In genomic region chr5:148910686-148911361, GRCh38 we compare ENCODE assay signal across 9 cellular contexts.
DNase-seq lines count a peak whose midpoint lies in the region; ATAC-seq, FAIRE-seq and TF ChIP-seq lines count a peak whose summit lies in the region.
"Had no signal": no experiment of that assay in that cellular context is flagged by ENCODE, and none has a peak within 500 bp of the region (broad histone marks: within the 10 kb centered on the region; RNA-seq: fewer than 3 reads in every experiment).

No MANE protein-coding gene starts in this region.

- H3K27me3 ChIP-seq in AG04450 (ENCODE audit: control insufficient read depth, insufficient read depth, low read length): no peaks in the 10 kb centered on the region

- no peaks in the 10 kb centered on the region for H3K9me3 Mint-ChIP-seq in stimulated activated memory B cell treated with anti-CD40 and anti-IgM and Interleukin-4, amounts not matched to agents 10 μg/mL and 1 μg/mL and 100 μg/mL, for 72 hours

- POLR2A ChIA-PET in AG04450 (lab: Yijun Ruan, JAX): interaction anchor here (0.5 kb wide), 1 partner anchor 82 kb away, joined by 4 read pairs; no protein-coding TSS in a partner anchor

- H3K27me3 Mint-ChIP-seq in stimulated activated memory B cell treated with anti-CD40 and anti-IgM and Interleukin-4, amounts not matched to agents 10 μg/mL and 1 μg/mL and 100 μg/mL, for 72 hours: no peaks in the 10 kb centered on the region

- DNase-seq in AG04450 (ENCODE audit: low read depth, low spot score): no peak
- peak; percentile 54 for DNase-seq in astrocyte of the spinal cord (ENCODE audit: low read depth, low spot score)
- DNase-seq in kidney: peak; percentile 69
- DNase-seq in stimulated activated CD4-positive, alpha-beta T cell treated with anti-CD3 and anti-CD28 coated beads, Interleukin-15, amount 100 ng/mL, for 24 hours: no peak
- no peak for DNase-seq in NCI-H1092 treated with DMSO at 0.1 percent for 48 hours (lab: John Stamatoyannopoulos, UW)
- no peak for DNase-seq in inferior parietal cortex (ENCODE audit: extremely low spot score)

- no peak overlapping the region for H3K4me3 Mint-ChIP-seq in stimulated activated memory B cell treated with anti-CD40 and anti-IgM and Interleukin-4, amounts not matched to agents 10 μg/mL and 1 μg/mL and 100 μg/mL, for 72 hours

- no peaks in the 10 kb centered on the region for H3K36me3 ChIP-seq in kidney (ENCODE audit: control insufficient read depth in 1 of 2, insufficient read depth in 2 of 2, low read length in 2 of 2)

- TF ChIP-seq CTCF in AG04450 (IDR thresholded peaks at IDR 0.05; ENCODE audit: low read depth, low read length) (no peak), astrocyte of the spinal cord (IDR thresholded peaks at IDR 0.05; ENCODE audit: low read depth, low read length) (no peak), kidney (IDR thresholded peaks at IDR 0.05; ENCODE audit: borderline replicate concordance, extremely low read depth, insufficient read depth) (no peak)

- peak; percentile 99 for TF ChIP-seq EP300 in Ishikawa (IDR thresholded peaks at IDR 0.05; ENCODE audit: borderline replicate concordance)

- ATAC-seq in stimulated activated memory B cell treated with anti-CD40 and anti-IgM and Interleukin-4, amounts not matched to agents 10 μg/mL and 1 μg/mL and 100 μg/mL, for 72 hours: no peak

- CTCF ChIA-PET in AG04450 (lab: Charles Lee): interaction anchor here (0.8 kb wide), 1 partner anchor 170 kb away, joined by 3 read pairs; no protein-coding TSS in a partner anchor

- no peak for FAIRE-seq in kidney (lab: Jason Lieb, UNC)
- FAIRE-seq: D721Med had no signal

- peak overlapping the region; percentile 55 for H3K27ac ChIP-seq in AG04450 (ENCODE audit: low read depth, low read length)
- H3K27ac ChIP-seq in kidney (ENCODE audit: low read depth in 2 of 2, low read length in 2 of 2): no peak overlapping the region

- peaks cover 7% of the 10 kb centered on the region for H3K4me1 Mint-ChIP-seq in stimulated activated memory B cell treated with anti-CD40 and anti-IgM and Interleukin-4, amounts not matched to agents 10 μg/mL and 1 μg/mL and 100 μg/mL, for 72 hours

- H3K9me3 ChIP-seq in AG04450 (ENCODE audit: control insufficient read depth, insufficient read depth, low read length) (no peaks in the 10 kb centered on the region), kidney (ENCODE audit: control insufficient read depth in 1 of 2, low read length in 2 of 2) (no peaks in the 10 kb centered on the region)

- H3K27ac Mint-ChIP-seq in stimulated activated memory B cell treated with anti-CD40 and anti-IgM and Interleukin-4, amounts not matched to agents 10 μg/mL and 1 μg/mL and 100 μg/mL, for 72 hours: no peak overlapping the region

- intact Hi-C loops in kidney (cut with DNase I): no loop called here

- in situ Hi-C loops in astrocyte of the spinal cord (cut with HindIII; ENCODE audit: low sequenced_read_pairs): no loop called here

- H3K4me3 ChIP-seq in AG04450 (ENCODE audit: low read depth, low read length): no peak overlapping the region
- no peak overlapping the region for H3K4me3 ChIP-seq in astrocyte of the spinal cord (ENCODE audit: low read depth, low read length)
- H3K4me3 ChIP-seq in kidney (ENCODE audit: low read length in 2 of 2): no peak overlapping the region

- H3K9ac ChIP-seq in kidney (ENCODE audit: low read length in 2 of 2): no peak overlapping the region

- no peaks in the 10 kb centered on the region for H3K36me3 Mint-ChIP-seq in stimulated activated memory B cell treated with anti-CD40 and anti-IgM and Interleukin-4, amounts not matched to agents 10 μg/mL and 1 μg/mL and 100 μg/mL, for 72 hours

- H3K4me1 ChIP-seq in kidney (ENCODE audit: control insufficient read depth in 1 of 2, insufficient read depth in 1 of 2, low read depth in 1 of 2, low read length in 2 of 2): peaks cover 0 to 3% of the 10 kb centered on the region in 2 donors

- no peak for TF ChIP-seq RAD21 in Ishikawa (IDR thresholded peaks at IDR 0.05; ENCODE audit: low read depth)

TF ChIP-seq in Ishikawa, 13 proteins besides CTCF, POLR2A, EP300 and RAD21:
- TF ChIP-seq REST (IDR thresholded peaks at IDR 0.05; ENCODE audit: low read depth): no peak
- TF ChIP-seq EGR1 (IDR thresholded peaks at IDR 0.05): peak; percentile 96
- no peak for TF ChIP-seq CREB1 (IDR thresholded peaks at IDR 0.05; ENCODE audit: low read depth)
- peak; percentile 85 for TF ChIP-seq MAX (IDR thresholded peaks at IDR 0.05)
- no peak for TF ChIP-seq ZBTB7A (IDR thresholded peaks at IDR 0.05; ENCODE audit: low read depth)
- TF ChIP-seq TCF12 (IDR thresholded peaks at IDR 0.05; ENCODE audit: low read depth): peak; percentile 98
- no peak for TF ChIP-seq TAF1 (IDR thresholded peaks at IDR 0.05; ENCODE audit: low read depth)
- TF ChIP-seq NFIC (IDR thresholded peaks at IDR 0.05): peak; percentile 100
- TF ChIP-seq TEAD4 (IDR thresholded peaks at IDR 0.05): peak; percentile 99
- TF ChIP-seq FOXM1 (IDR thresholded peaks at IDR 0.05; ENCODE audit: borderline replicate concordance, low read depth): peak; percentile 97
- TF ChIP-seq CEBPB (IDR thresholded peaks at IDR 0.05): peak; percentile 41; the same call in 1 of the 2 replicates
- no peak; the same call in 1 of the 2 replicates for TF ChIP-seq USF1 (IDR thresholded peaks at IDR 0.05)
- TF ChIP-seq YY1 (IDR thresholded peaks at IDR 0.05; ENCODE audit: low read depth): peak; percentile 65

Comparison
In these comparisons a context has a peak if more than half of its experiments do, and no peak if none do; other contexts are left out.
1. DNase-seq: peak in astrocyte of the spinal cord (single experiment) and kidney (single experiment); none in AG04450 (single experiment), stimulated activated CD4-positive, alpha-beta T cell treated with anti-CD3 and anti-CD28 coated beads, Interleukin-15, amount 100 ng/mL, for 24 hours (single experiment), NCI-H1092 treated with DMSO at 0.1 percent for 48 hours (single experiment) and inferior parietal cortex (single experiment).